In the genomic region with DNA sequence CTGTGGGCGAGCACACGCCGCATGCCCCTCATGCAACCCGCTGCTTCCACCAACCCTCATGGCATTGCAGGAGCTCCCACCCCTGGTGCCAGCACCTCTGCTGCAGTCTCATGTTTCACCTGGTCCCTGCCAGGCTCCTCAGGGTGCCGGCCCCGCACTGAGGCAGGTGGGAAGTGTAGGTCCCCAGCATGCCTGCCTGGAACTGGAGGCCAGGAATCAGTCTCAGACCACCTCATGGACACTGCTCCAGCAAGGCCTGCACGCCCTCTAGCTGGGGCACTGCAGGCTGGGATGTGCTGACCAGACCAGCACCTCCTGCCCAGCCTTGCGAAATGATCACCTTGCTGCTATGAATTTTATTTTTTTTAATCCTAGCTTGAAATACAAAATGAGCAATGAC, we compare ENCODE assay signal across 24 cellular contexts. TPM values are rescaled to one million over a fixed set of nuclear protein-coding genes. Genes with fewer than 3 reads are reported as not detected.
"Had no signal": no experiment of that assay in that cellular context is flagged by ENCODE, and none has a peak within 500 bp of the region (broad histone marks: within the 10 kb centered on the region; RNA-seq: fewer than 3 reads in every experiment).

No MANE protein-coding gene starts in this region.

- H3K4me3 ChIP-seq: breast epithelium, Peyer's patch, SJCRH30 had no signal

- H3K4me3 Mint-ChIP-seq: activated CD4-positive, alpha-beta T cell treated with anti-CD3 and anti-CD28 coated beads for 36 hours; activated CD8-positive, alpha-beta T cell treated with anti-CD3 and anti-CD28 coated beads for 36 hours; activated naive CD4-positive, alpha-beta T cell treated with anti-CD3 and anti-CD28 coated beads, Interleukin-2, amount 50 U/mL, for 24 hours had no signal

- H3K36me3 Mint-ChIP-seq: activated naive CD4-positive, alpha-beta T cell treated with anti-CD3 and anti-CD28 coated beads, Interleukin-2, amount 50 U/mL, for 24 hours had no signal

- H3K27ac ChIP-seq: breast epithelium, Peyer's patch, RWPE1, SJCRH30, VCaP had no signal

- ATAC-seq: activated CD4-positive, alpha-beta T cell treated with anti-CD3 and anti-CD28 coated beads for 36 hours; activated CD8-positive, alpha-beta T cell treated with anti-CD3 and anti-CD28 coated beads for 36 hours had no signal

- H3K27ac Mint-ChIP-seq: activated CD4-positive, alpha-beta T cell treated with anti-CD3 and anti-CD28 coated beads for 36 hours; activated CD8-positive, alpha-beta T cell treated with anti-CD3 and anti-CD28 coated beads for 36 hours; activated naive CD4-positive, alpha-beta T cell treated with anti-CD3 and anti-CD28 coated beads, Interleukin-2, amount 50 U/mL, for 24 hours had no signal

- DNase-seq: activated CD4-positive, alpha-beta T cell treated with anti-CD3 and anti-CD28 coated beads for 36 hours; activated CD8-positive, alpha-beta memory T cell treated with anti-CD3 and anti-CD28 coated beads, Interleukin-2, amount 50 U/mL, for 4 hours; activated CD8-positive, alpha-beta T cell treated with anti-CD3 and anti-CD28 coated beads for 36 hours; activated naive CD4-positive, alpha-beta T cell; aorta; caudate nucleus; Kasumi-1; KBM-7; NCI-H1048; NCI-H187; NCI-H446 treated with DMSO at 0.1 percent for 48 hours; NCI-H524 treated with DMSO at 0.1 percent for 48 hours; NCI-H82; Peyer's patch; Right ventricle myocardium superior; SJCRH30; SK-N-SH; T-helper 1 cell had no signal

- H3K9me3 ChIP-seq: Peyer's patch, SJCRH30, SK-N-SH had no signal

- H3K27me3 ChIP-seq: breast epithelium, Peyer's patch, SJCRH30 had no signal

- H3K4me1 Mint-ChIP-seq: activated CD4-positive, alpha-beta T cell treated with anti-CD3 and anti-CD28 coated beads for 36 hours; activated naive CD4-positive, alpha-beta T cell treated with anti-CD3 and anti-CD28 coated beads, Interleukin-2, amount 50 U/mL, for 24 hours had no signal

- H3K36me3 ChIP-seq: breast epithelium, Peyer's patch, SJCRH30 had no signal

- H3K4me1 ChIP-seq: breast epithelium, Peyer's patch, SJCRH30 had no signal

RNA-seq across cellular contexts. Expression of gene OCA2, which starts 39.1 kb away (rescaled TPM):
- total RNA-seq: activated CD4-positive, alpha-beta T cell treated with anti-CD3 and anti-CD28 coated beads for 36 hours; activated CD8-positive, alpha-beta T cell treated with anti-CD3 and anti-CD28 coated beads for 36 hours; M059J; SJCRH30; T-helper 2 cell treated with Interferon-gamma antibody and Interleukin-4, amounts not matched to agents 100 ng/mL and 5 ng/mL, for 36 hours had no signal
